ENCODE assay signal across 12 cellular contexts in the genomic region with DNA sequence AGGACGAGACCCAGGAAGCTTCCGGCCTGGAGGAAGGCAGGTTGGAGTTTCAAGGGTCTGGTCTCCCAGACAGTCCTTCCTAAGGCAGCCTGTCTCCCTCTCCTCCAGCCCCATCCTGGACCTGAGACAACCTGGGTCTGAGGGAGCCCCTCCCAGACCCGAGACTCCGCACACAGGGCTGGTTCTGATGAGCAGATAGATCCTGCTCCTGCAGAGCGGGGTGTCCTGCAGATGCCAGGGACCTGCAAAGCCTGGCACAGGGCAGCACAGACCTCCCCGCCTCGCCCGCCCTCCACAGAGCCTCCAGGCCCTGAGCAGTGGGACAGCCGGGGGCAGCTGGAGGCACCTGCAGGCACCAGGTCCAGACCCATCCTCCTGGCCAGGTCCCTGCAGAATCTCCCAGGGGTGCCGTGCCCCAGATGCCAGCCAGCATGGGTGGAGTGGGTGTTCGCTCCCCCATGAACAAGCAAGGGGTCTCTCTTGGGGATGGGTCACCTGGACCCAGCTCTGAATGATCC. TPM values are rescaled to one million over a fixed set of nuclear protein-coding genes. Genes with fewer than 3 reads are reported as not detected.
DNase-seq lines count a peak whose midpoint lies in the region; ATAC-seq and TF ChIP-seq lines count a peak whose summit lies in the region.
"Had no signal": no experiment of that assay in that cellular context is flagged by ENCODE, and none has a peak within 500 bp of the region (broad histone marks: within the 10 kb centered on the region; RNA-seq: fewer than 3 reads in every experiment).

No MANE protein-coding gene starts in this region.

- no peak overlapping the region for H3K27ac Mint-ChIP-seq in activated T-cell treated with anti-CD3 and anti-CD28 coated beads, Interleukin-2, amount 50 U/mL, for 72 hours

- no peaks in the 10 kb centered on the region for H3K9me3 ChIP-seq in thoracic aorta
- H3K9me3 ChIP-seq: neutrophil had no signal

- H3K4me1 Mint-ChIP-seq in activated T-cell treated with anti-CD3 and anti-CD28 coated beads, Interleukin-2, amount 50 U/mL, for 72 hours (ENCODE audit: low read depth), result peaks cover 62% of the 10 kb centered on the region

- no peaks in the 10 kb centered on the region for H3K27me3 ChIP-seq in thoracic aorta (replicated peaks; ENCODE audit: insufficient read depth)

- ATAC-seq in activated T-cell treated with anti-CD3 and anti-CD28 coated beads, Interleukin-2, amount 50 U/mL, for 72 hours (replicated peaks in 1 of 2), result no peak
- ATAC-seq in thoracic aorta (ENCODE audit: insufficient number of reproducible peaks, low FRiP score, low read depth) (no peak), HG02870 (IDR thresholded peaks at IDR 0.05; ENCODE audit: unreplicated experiment) (no peak), HG03025 (IDR thresholded peaks at IDR 0.05; ENCODE audit: low FRiP score, unreplicated experiment) (no peak)
- ATAC-seq: Panc1 had no signal

- H3K36me3 Mint-ChIP-seq in activated T-cell treated with anti-CD3 and anti-CD28 coated beads, Interleukin-2, amount 50 U/mL, for 72 hours (ENCODE audit: insufficient read depth in 2 of 2), result peaks cover 8 to 13% of the 10 kb centered on the region in 2 donors

- no peaks in the 10 kb centered on the region for H3K27me3 Mint-ChIP-seq in activated T-cell treated with anti-CD3 and anti-CD28 coated beads, Interleukin-2, amount 50 U/mL, for 72 hours (ENCODE audit: low read depth)

- H3K27ac ChIP-seq in caudate nucleus (ENCODE audit: low read depth, low read length) (peak overlapping the region; percentile 90), thoracic aorta (peak overlapping the region; percentile 50 to 84)

- DNase-seq in activated T-cell treated with anti-CD3 and anti-CD28 coated beads, Interleukin-2, amount 50 U/mL, for 1 hour, result peak; percentile 36
- DNase-seq in activated T-cell treated with anti-CD3 and anti-CD28 coated beads, Interleukin-2, amount 50 U/mL, for 72 hours, result no peak
- DNase-seq in caudate nucleus (lab: John Stamatoyannopoulos, UW), result no peak
- peak; percentile 85 for DNase-seq in mesenteric fat pad (ENCODE audit: low spot score)
- peak; percentile 1 for DNase-seq in thoracic aorta (ENCODE audit: low spot score)
- no peak for DNase-seq in NCI-H82 treated with DMSO at 0.1 percent for 48 hours (lab: John Stamatoyannopoulos, UW; ENCODE audit: unreplicated experiment)
- DNase-seq: activated CD4-positive, alpha-beta T cell treated with anti-CD3 and anti-CD28 coated beads, Interleukin-2, amount 50 U/mL, for 48 hours; NCI-H1092 had no signal

- H3K9me3 Mint-ChIP-seq in activated T-cell treated with anti-CD3 and anti-CD28 coated beads, Interleukin-2, amount 50 U/mL, for 72 hours, result no peaks in the 10 kb centered on the region

- H3K4me3 Mint-ChIP-seq in activated T-cell treated with anti-CD3 and anti-CD28 coated beads, Interleukin-2, amount 50 U/mL, for 72 hours, result no peak overlapping the region

- peaks cover 34 to 63% of the 10 kb centered on the region in 2 donors for H3K4me1 ChIP-seq in thoracic aorta (ENCODE audit: control insufficient read depth in 1 of 2, low read depth in 2 of 2)

- H3K36me3 ChIP-seq in thoracic aorta, result peaks cover 14% of the 10 kb centered on the region

- no peak overlapping the region for H3K4me3 ChIP-seq in thoracic aorta

- no peak for TF ChIP-seq CTCF in thoracic aorta (IDR thresholded peaks at IDR 0.05)

RNA-seq across cellular contexts. Expression of a gene that starts 7.8 kb away (rescaled TPM):
- total RNA-seq in activated T-cell treated with anti-CD3 and anti-CD28 coated beads, Interleukin-2, amount 50 U/mL, for 72 hours, result 100 to 1,000 TPM; 209 to 236 TPM
- total RNA-seq in mesenteric fat pad, result 124 TPM
- 100 to 1,000 TPM in 1 of 2 donors, 10 to 100 TPM in 1; 54.0 to 112 TPM for total RNA-seq in thoracic aorta

RNA-seq across cellular contexts. Expression of a gene that starts 44.2 kb away (rescaled TPM):
- total RNA-seq in activated T-cell treated with anti-CD3 and anti-CD28 coated beads, Interleukin-2, amount 50 U/mL, for 72 hours, result 1 to 10 TPM in 1 of 2 donors, under 1 TPM in 1; 0.36 to 1.1 TPM
- total RNA-seq in mesenteric fat pad (not detected), thoracic aorta (not detected)

RNA-seq across cellular contexts. Expression of a gene that starts 49.9 kb away (rescaled TPM):
- 10 to 100 TPM; 24.4 to 33.2 TPM for total RNA-seq in activated T-cell treated with anti-CD3 and anti-CD28 coated beads, Interleukin-2, amount 50 U/mL, for 72 hours
- total RNA-seq in mesenteric fat pad (36.5 TPM), thoracic aorta (10 to 100 TPM; 46.1 to 60.1 TPM)

RNA-seq across cellular contexts. Expression of a gene that starts 50.1 kb away (rescaled TPM):
- total RNA-seq in activated T-cell treated with anti-CD3 and anti-CD28 coated beads, Interleukin-2, amount 50 U/mL, for 72 hours, result 10 to 100 TPM; 11.7 to 13.6 TPM
- total RNA-seq in mesenteric fat pad (12.5 TPM), thoracic aorta (10 to 100 TPM; 17.4 to 30.1 TPM)

Comparison
In these comparisons a context has a peak if more than half of its experiments do, and no peak if none do; other contexts are left out.
1. DNase-seq: peak in activated T-cell treated with anti-CD3 and anti-CD28 coated beads, Interleukin-2, amount 50 U/mL, for 1 hour (single experiment), mesenteric fat pad (single experiment) and thoracic aorta (single experiment); none in activated T-cell treated with anti-CD3 and anti-CD28 coated beads, Interleukin-2, amount 50 U/mL, for 72 hours (0 of 2), caudate nucleus (0 of 61) and NCI-H82 treated with DMSO at 0.1 percent for 48 hours (single experiment).